8 cellular contexts compared by ENCODE assay signal in genomic region chr17:82494236-82495055, GRCh38. TPM values are rescaled to one million over a fixed set of nuclear protein-coding genes. Genes with fewer than 3 reads are reported as not detected.
DNase-seq lines count a peak whose midpoint lies in the region; ATAC-seq and TF ChIP-seq lines count a peak whose summit lies in the region.

No MANE protein-coding gene starts in this region.

- intact Hi-C loops in activated CD8-positive, alpha-beta T cell treated with anti-CD3 and anti-CD28 coated beads for 36 hours (cut with micrococcal nuclease) = loop anchor here (10.0 kb wide), 1 partner anchor 60 kb away; no protein-coding TSS in a partner anchor
- intact Hi-C loops in lower lobe of right lung (cut with DNase I) = no loop called here

- DNase-seq in AML-193 (lab: John Stamatoyannopoulos, UW) (peak; percentile 98 to 99), GM19238 (ENCODE audit: insufficient read length, low spot score) (peak; percentile 85), HK-2 (ENCODE audit: unreplicated experiment) (peak; percentile 95), NK-92 (lab: John Stamatoyannopoulos, UW; ENCODE audit: unreplicated experiment) (peak; percentile 11), lower lobe of right lung (peak; percentile 87)
- DNase-seq in activated CD8-positive, alpha-beta T cell treated with anti-CD3 and anti-CD28 coated beads for 36 hours = peak; percentile 93
- DNase-seq in stimulated activated CD4-positive, alpha-beta T cell treated with anti-CD3 and anti-CD28 coated beads, TNF-alpha, amount 100 ng/mL, for 48 hours (ENCODE audit: low read depth in 3 of 3) = peak; percentile 78 to 83 (median 80)

- peak; percentile 91 for TF ChIP-seq CTCF in activated CD8-positive, alpha-beta T cell treated with anti-CD3 and anti-CD28 coated beads for 36 hours (IDR thresholded peaks at IDR 0.05)
- peak; percentile 93 for TF ChIP-seq CTCF in lower lobe of right lung (IDR thresholded peaks at IDR 0.05)

- POLR2A ChIA-PET in activated CD8-positive, alpha-beta T cell treated with anti-CD3 and anti-CD28 coated beads for 36 hours (lab: Charles Lee) = interaction anchor here (0.6 to 3.9 kb wide), 2 partner anchors 12 to 25 kb away, joined by 3 to 32 read pairs; partner anchors contain the start of gene FOXK2

- H3K4me3 ChIP-seq in ectodermal cell (ENCODE audit: insufficient read depth, low read depth, low read length) (peak overlapping the region; percentile 27), lower lobe of right lung (peak overlapping the region; percentile 20)

- no peaks in the 10 kb centered on the region for H3K9me3 Mint-ChIP-seq in activated CD8-positive, alpha-beta T cell treated with anti-CD3 and anti-CD28 coated beads for 36 hours

- H3K9me3 ChIP-seq in ectodermal cell (ENCODE audit: control insufficient read depth, low read length) (no peaks in the 10 kb centered on the region), lower lobe of right lung (no peaks in the 10 kb centered on the region)

- H3K36me3 ChIP-seq in ectodermal cell (ENCODE audit: control insufficient read depth, insufficient read depth, low read length) = no peaks in the 10 kb centered on the region
- H3K36me3 ChIP-seq in lower lobe of right lung = no peaks in the 10 kb centered on the region

- H3K4me1 Mint-ChIP-seq in activated CD8-positive, alpha-beta T cell treated with anti-CD3 and anti-CD28 coated beads for 36 hours (ENCODE audit: low read depth) = peaks cover 18% of the 10 kb centered on the region

- CTCF ChIA-PET in activated CD8-positive, alpha-beta T cell treated with anti-CD3 and anti-CD28 coated beads for 36 hours (lab: Charles Lee) = interaction anchor here (1.0 to 1.8 kb wide), 5 partner anchors 8 to 80 kb away, joined by 3 to 6 read pairs (median 3); no protein-coding TSS in a partner anchor

- peak overlapping the region; percentile 85 for H3K27ac Mint-ChIP-seq in activated CD8-positive, alpha-beta T cell treated with anti-CD3 and anti-CD28 coated beads for 36 hours

- H3K27me3 Mint-ChIP-seq in activated CD8-positive, alpha-beta T cell treated with anti-CD3 and anti-CD28 coated beads for 36 hours = no peaks in the 10 kb centered on the region

- peak; percentile 84 for ATAC-seq in activated CD8-positive, alpha-beta T cell treated with anti-CD3 and anti-CD28 coated beads for 36 hours
- peak; percentile 83 to 85 for ATAC-seq in lower lobe of right lung

- no peaks in the 10 kb centered on the region for H3K36me3 Mint-ChIP-seq in activated CD8-positive, alpha-beta T cell treated with anti-CD3 and anti-CD28 coated beads for 36 hours (ENCODE audit: low read depth)

- WGBS in ectodermal cell, 2 experiments = 8 to 9% methylated on average over 17 of the region's 17 CpGs

- peak overlapping the region; percentile 72 for H3K4me3 Mint-ChIP-seq in activated CD8-positive, alpha-beta T cell treated with anti-CD3 and anti-CD28 coated beads for 36 hours

- peak overlapping the region; percentile 83 for H3K27ac ChIP-seq in ectodermal cell (ENCODE audit: insufficient read depth, low read depth, low read length, poor library complexity, severe bottlenecking)
- peak overlapping the region; percentile 64 for H3K27ac ChIP-seq in lower lobe of right lung

- H3K4me1 ChIP-seq in ectodermal cell (ENCODE audit: control insufficient read depth, insufficient read depth, low read length) (peaks cover 6% of the 10 kb centered on the region), lower lobe of right lung (peaks cover 29% of the 10 kb centered on the region)

- H3K27me3 ChIP-seq in ectodermal cell (ENCODE audit: control insufficient read depth, insufficient read depth, low read length, poor library complexity, severe bottlenecking) (peaks cover 31% of the 10 kb centered on the region), lower lobe of right lung (ENCODE audit: low read depth) (no peaks in the 10 kb centered on the region)

RNA-seq across cellular contexts. Expression of gene FOXK2, which starts 25.1 kb away (rescaled TPM):
- 10 to 100 TPM; 55.6 to 59.5 TPM for total RNA-seq in activated CD8-positive, alpha-beta T cell treated with anti-CD3 and anti-CD28 coated beads for 36 hours
- 60.9 TPM for polyA plus RNA-seq in ectodermal cell (2013, experiment 1 of 4)
- 59.8 TPM for polyA plus RNA-seq in ectodermal cell (2013, experiment 2 of 4)
- polyA plus RNA-seq in ectodermal cell (2013, experiment 3 of 4) = 40.7 TPM
- 45.0 TPM for polyA plus RNA-seq in ectodermal cell (2013, experiment 4 of 4)
- 60.1 TPM for total RNA-seq in lower lobe of right lung

RNA-seq across cellular contexts. Expression of gene NARF, which starts 35.9 kb away (rescaled TPM):
- total RNA-seq in activated CD8-positive, alpha-beta T cell treated with anti-CD3 and anti-CD28 coated beads for 36 hours = 10 to 100 TPM; 63.9 to 65.4 TPM
- 123 TPM for polyA plus RNA-seq in ectodermal cell (2013, experiment 1 of 4)
- polyA plus RNA-seq in ectodermal cell (2013, experiment 2 of 4) = 138 TPM
- polyA plus RNA-seq in ectodermal cell (2013, experiment 3 of 4) = 129 TPM
- polyA plus RNA-seq in ectodermal cell (2013, experiment 4 of 4) = 123 TPM
- total RNA-seq in lower lobe of right lung = 54.9 TPM

RNA-seq across cellular contexts. Expression of gene CYBC1, which starts 43.9 kb away (rescaled TPM):
- total RNA-seq in activated CD8-positive, alpha-beta T cell treated with anti-CD3 and anti-CD28 coated beads for 36 hours = 100 to 1,000 TPM; 189 to 192 TPM
- polyA plus RNA-seq in ectodermal cell (2013, experiment 1 of 4) = 71.0 TPM
- 78.3 TPM for polyA plus RNA-seq in ectodermal cell (2013, experiment 2 of 4)
- polyA plus RNA-seq in ectodermal cell (2013, experiment 3 of 4) = 53.9 TPM
- polyA plus RNA-seq in ectodermal cell (2013, experiment 4 of 4) = 56.9 TPM
- 132 TPM for total RNA-seq in lower lobe of right lung

Comparison
In these comparisons a context has a peak if more than half of its experiments do, and no peak if none do; other contexts are left out.
1. Peak in every context shown above with its lines: DNase-seq, ATAC-seq, H3K4me3 ChIP-seq and H3K27ac ChIP-seq.
2. DNase-seq: peak in every context shown above with its lines; median percentile 98 in AML-193; 95 in HK-2; 93 in activated CD8-positive, alpha-beta T cell treated with anti-CD3 and anti-CD28 coated beads for 36 hours; 87 in lower lobe of right lung; 85 in GM19238; 80 in stimulated activated CD4-positive, alpha-beta T cell treated with anti-CD3 and anti-CD28 coated beads, TNF-alpha, amount 100 ng/mL, for 48 hours; 11 in NK-92.